Comparison of ENCODE assay signal across 1 cellular context in genomic region chr20:23508449-23508848, GRCh38.
TF ChIP-seq lines count a peak whose summit lies in the region.

No MANE protein-coding gene starts in this region.

TF ChIP-seq in HepG2, 621 proteins besides CTCF, POLR2A, EP300 and RAD21:
- 0 out of 2 replicates have a peak, but pooled peaks have one; percentile 58 for TF ChIP-seq TMF1 (CRISPR knock-in tag; IDR thresholded peaks at IDR 0.05; ENCODE audit: low read depth)
- TF ChIP-seq DZIP1 (CRISPR knock-in tag; IDR thresholded peaks at IDR 0.05), result 0 out of 2 replicates have a peak, but pooled peaks have one; percentile 21
- TF ChIP-seq ADNP (CRISPR knock-in tag; IDR thresholded peaks at IDR 0.05), result no peak
- TF ChIP-seq GMEB2 (CRISPR knock-in tag; IDR thresholded peaks at IDR 0.05; ENCODE audit: low read depth), result no peak
- TF ChIP-seq, protein P1, sequence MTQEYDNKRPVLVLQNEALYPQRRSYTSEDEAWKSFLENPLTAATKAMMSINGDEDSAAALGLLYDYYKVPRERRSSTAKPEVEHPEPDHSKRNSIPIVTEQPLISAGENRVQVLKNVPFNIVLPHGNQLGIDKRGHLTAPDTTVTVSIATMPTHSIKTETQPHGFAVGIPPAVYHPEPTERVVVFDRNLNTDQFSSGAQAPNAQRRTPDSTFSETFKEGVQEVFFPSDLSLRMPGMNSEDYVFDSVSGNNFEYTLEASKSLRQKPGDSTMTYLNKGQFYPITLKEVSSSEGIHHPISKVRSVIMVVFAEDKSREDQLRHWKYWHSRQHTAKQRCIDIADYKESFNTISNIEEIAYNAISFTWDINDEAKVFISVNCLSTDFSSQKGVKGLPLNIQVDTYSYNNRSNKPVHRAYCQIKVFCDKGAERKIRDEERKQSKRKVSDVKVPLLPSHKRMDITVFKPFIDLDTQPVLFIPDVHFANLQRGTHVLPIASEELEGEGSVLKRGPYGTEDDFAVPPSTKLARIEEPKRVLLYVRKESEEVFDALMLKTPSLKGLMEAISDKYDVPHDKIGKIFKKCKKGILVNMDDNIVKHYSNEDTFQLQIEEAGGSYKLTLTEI (CRISPR knock-in tag; conservative IDR thresholded peaks at IDR 0.05), result no peak
- 0 out of 2 replicates have a peak, but pooled peaks have one; percentile 19 for TF ChIP-seq ZNF737 (CRISPR knock-in tag; IDR thresholded peaks at IDR 0.05; ENCODE audit: borderline replicate concordance)
TF ChIP-seq in HepG2: peak in this region for 3.
